In genomic region chr16:67884684-67885083, GRCh38 we compare ENCODE assay signal across 8 cellular contexts. TPM values are rescaled to one million over a fixed set of nuclear protein-coding genes. Genes with fewer than 3 reads are reported as not detected.
DNase-seq lines count a peak whose midpoint lies in the region; ATAC-seq and TF ChIP-seq lines count a peak whose summit lies in the region.

Gene NRN1L (plus strand): TSS chr16:67884885. CDS start chr16:67884904, 19 bp downstream.

- H3K4me3 ChIP-seq in foreskin fibroblast (ENCODE audit: low read depth in 1 of 2, low read length in 2 of 2): no peak within 1 kb of the TSS

- in situ Hi-C loops in SK-MEL-5 (cut with HindIII; ENCODE audit: low pct_unique_long_range_greater_than_20kb, low sequenced_read_pairs): no loop called here

- TF ChIP-seq CTCF in foreskin fibroblast (IDR thresholded peaks at IDR 0.05; ENCODE audit: low read depth, low read length): no peak

- ATAC-seq in HG03442 (IDR thresholded peaks at IDR 0.05; ENCODE audit: unreplicated experiment) (no peak), GM21381 (IDR thresholded peaks at IDR 0.05; ENCODE audit: unreplicated experiment) (no peak), GM18867 (IDR thresholded peaks at IDR 0.05; ENCODE audit: unreplicated experiment) (no peak)

- DNase-seq in HCEC 1CT: peak; percentile 88
- DNase-seq in SK-MEL-5 (ENCODE audit: low read depth, low spot score): peak; percentile 56
- peak; percentile 92 to 98 for DNase-seq in foreskin fibroblast
- DNase-seq in non-pigmented ciliary epithelial cell (ENCODE audit: low read depth): peak; percentile 64
- DNase-seq in activated gamma-delta T cell treated with Interleukin-2 at 50 U/mL for 16 hours: no peak

RNA-seq across cellular contexts. Expression of gene NRN1L, which starts in this region (rescaled TPM):
- total RNA-seq in SK-MEL-5 (2014; rRNA removed; shearing (Covaris generic)): not detected in 2 replicates
- not detected in 2 replicates for polyA plus RNA-seq in SK-MEL-5 (2015; cell fraction: cytosol; rRNA removed)
- not detected in 2 replicates for polyA plus RNA-seq in SK-MEL-5 (2015; cell fraction: nucleus; rRNA removed)

Comparison
In these comparisons a context has a peak if more than half of its experiments do, and no peak if none do; other contexts are left out.
1. Peak in DNase-seq in SK-MEL-5; RNA of the gene not detected or under 1 TPM.